Comparison of ENCODE assay signal across 9 cellular contexts in the genomic region with DNA sequence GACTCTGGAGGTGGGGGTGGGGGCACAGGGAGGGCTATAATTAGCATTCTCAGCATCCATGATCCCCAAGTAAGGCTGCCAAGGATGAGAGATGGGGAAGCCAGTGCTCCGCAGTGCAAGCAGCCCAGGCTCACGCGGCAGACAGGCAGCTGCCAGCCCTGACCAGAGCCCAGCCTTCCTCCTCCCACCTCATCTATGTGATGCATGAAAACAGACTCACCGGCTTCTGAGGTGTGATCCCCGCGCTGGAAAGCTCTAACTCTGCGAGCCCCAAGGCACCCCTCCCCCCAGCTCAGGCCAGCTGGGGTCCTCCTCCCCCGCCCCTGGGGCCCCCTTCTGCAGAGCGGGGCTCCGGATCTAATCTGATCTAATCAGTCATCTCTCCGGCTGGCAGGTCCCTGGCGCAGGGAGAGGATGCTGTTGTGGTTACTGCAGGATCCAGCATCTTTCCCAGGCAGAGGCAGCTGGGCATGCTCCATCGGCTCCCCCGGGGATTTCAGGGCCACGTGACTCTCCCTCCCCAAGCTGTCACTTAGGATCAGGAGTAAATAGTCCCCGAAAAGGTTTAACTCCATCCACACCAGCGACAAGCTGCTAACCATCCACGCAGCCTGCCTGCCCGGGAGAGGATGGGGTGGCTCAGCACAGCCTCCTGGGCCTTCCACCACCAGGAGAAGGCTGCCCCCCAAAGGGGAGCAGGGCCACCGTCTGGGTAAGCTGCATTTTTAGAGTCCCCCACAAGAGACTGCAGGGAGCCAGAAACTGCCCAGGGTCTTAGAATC. TPM values are rescaled to one million over a fixed set of nuclear protein-coding genes. Genes with fewer than 3 reads are reported as not detected.
A peak's percentile ranks its signal among the peaks of the same experiment; 100 is the strongest.
DNase-seq lines count a peak whose midpoint lies in the region; TF ChIP-seq lines count a peak whose summit lies in the region.
"Had no signal": no experiment of that assay in that cellular context is flagged by ENCODE, and none has a peak within 500 bp of the region (broad histone marks: within the 10 kb centered on the region; RNA-seq: fewer than 3 reads in every experiment).

A gene with protein sequence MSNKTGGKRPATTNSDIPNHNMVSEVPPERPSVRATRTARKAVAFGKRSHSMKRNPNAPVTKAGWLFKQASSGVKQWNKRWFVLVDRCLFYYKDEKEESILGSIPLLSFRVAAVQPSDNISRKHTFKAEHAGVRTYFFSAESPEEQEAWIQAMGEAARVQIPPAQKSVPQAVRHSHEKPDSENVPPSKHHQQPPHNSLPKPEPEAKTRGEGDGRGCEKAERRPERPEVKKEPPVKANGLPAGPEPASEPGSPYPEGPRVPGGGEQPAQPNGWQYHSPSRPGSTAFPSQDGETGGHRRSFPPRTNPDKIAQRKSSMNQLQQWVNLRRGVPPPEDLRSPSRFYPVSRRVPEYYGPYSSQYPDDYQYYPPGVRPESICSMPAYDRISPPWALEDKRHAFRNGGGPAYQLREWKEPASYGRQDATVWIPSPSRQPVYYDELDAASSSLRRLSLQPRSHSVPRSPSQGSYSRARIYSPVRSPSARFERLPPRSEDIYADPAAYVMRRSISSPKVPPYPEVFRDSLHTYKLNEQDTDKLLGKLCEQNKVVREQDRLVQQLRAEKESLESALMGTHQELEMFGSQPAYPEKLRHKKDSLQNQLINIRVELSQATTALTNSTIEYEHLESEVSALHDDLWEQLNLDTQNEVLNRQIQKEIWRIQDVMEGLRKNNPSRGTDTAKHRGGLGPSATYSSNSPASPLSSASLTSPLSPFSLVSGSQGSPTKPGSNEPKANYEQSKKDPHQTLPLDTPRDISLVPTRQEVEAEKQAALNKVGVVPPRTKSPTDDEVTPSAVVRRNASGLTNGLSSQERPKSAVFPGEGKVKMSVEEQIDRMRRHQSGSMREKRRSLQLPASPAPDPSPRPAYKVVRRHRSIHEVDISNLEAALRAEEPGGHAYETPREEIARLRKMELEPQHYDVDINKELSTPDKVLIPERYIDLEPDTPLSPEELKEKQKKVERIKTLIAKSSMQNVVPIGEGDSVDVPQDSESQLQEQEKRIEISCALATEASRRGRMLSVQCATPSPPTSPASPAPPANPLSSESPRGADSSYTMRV (minus strand): TSS at position 456 of the 782 bp plus-strand sequence. CDS start 86,202 bp downstream, outside the sequence.

- no peak within 1 kb of the TSS for H3K4me3 Mint-ChIP-seq in T-helper 2 cell treated with Interferon-gamma antibody and Interleukin-4, amounts not matched to agents 5 μg/mL and 100 μg/mL, for 36 hours
- no peak within 1 kb of the TSS for H3K4me3 Mint-ChIP-seq in osteocyte (ENCODE audit: unreplicated experiment)
- H3K4me3 Mint-ChIP-seq in activated naive CD4-positive, alpha-beta T cell treated with anti-CD3 and anti-CD28 coated beads, Interleukin-2, amount 10 ng/mL, durations not matched to agents 7 days and 5 days: no peak within 1 kb of the TSS

- peak; percentile 14 for DNase-seq in T-helper 2 cell treated with Interferon-gamma antibody and Interleukin-4, amounts not matched to agents 5 μg/mL and 100 μg/mL, for 36 hours (ENCODE audit: low spot score)
- DNase-seq in T-helper 2 cell (no peak), SJSA1 (ENCODE audit: low read depth in 1 of 2, low spot score in 2 of 2) (peak; percentile 50 to 60), fibroblast of villous mesenchyme (ENCODE audit: low read depth) (peak; percentile 60), osteocyte (ENCODE audit: extremely low spot score, unreplicated experiment) (no peak), cortex of kidney (lab: John Stamatoyannopoulos, UW) (no peak), KG1 (lab: John Stamatoyannopoulos, UW) (no peak)
- no peak for DNase-seq in activated naive CD4-positive, alpha-beta T cell treated with anti-CD3 and anti-CD28 coated beads, Interleukin-2, amount 10 ng/mL, durations not matched to agents 7 days and 5 days
- DNase-seq: CD4-positive, CD25-positive, alpha-beta regulatory T cell had no signal

- peaks cover 9% of the 10 kb centered on the region for H3K4me1 Mint-ChIP-seq in T-helper 2 cell treated with Interferon-gamma antibody and Interleukin-4, amounts not matched to agents 5 μg/mL and 100 μg/mL, for 36 hours (ENCODE audit: low read depth)
- H3K4me1 Mint-ChIP-seq in osteocyte (ENCODE audit: unreplicated experiment): peaks cover 9% of the 10 kb centered on the region
- peaks cover 10% of the 10 kb centered on the region for H3K4me1 Mint-ChIP-seq in activated naive CD4-positive, alpha-beta T cell treated with anti-CD3 and anti-CD28 coated beads, Interleukin-2, amount 10 ng/mL, durations not matched to agents 7 days and 5 days

- H3K27ac Mint-ChIP-seq in T-helper 2 cell treated with Interferon-gamma antibody and Interleukin-4, amounts not matched to agents 5 μg/mL and 100 μg/mL, for 36 hours: no peak within 1 kb of the TSS
- no peak within 1 kb of the TSS for H3K27ac Mint-ChIP-seq in osteocyte (ENCODE audit: unreplicated experiment)
- H3K27ac Mint-ChIP-seq in activated naive CD4-positive, alpha-beta T cell treated with anti-CD3 and anti-CD28 coated beads, Interleukin-2, amount 10 ng/mL, durations not matched to agents 7 days and 5 days: no peak within 1 kb of the TSS

- H3K9me3 Mint-ChIP-seq in T-helper 2 cell treated with Interferon-gamma antibody and Interleukin-4, amounts not matched to agents 5 μg/mL and 100 μg/mL, for 36 hours: no peaks in the 10 kb centered on the region
- H3K9me3 Mint-ChIP-seq in osteocyte (ENCODE audit: unreplicated experiment): no peaks in the 10 kb centered on the region
- no peaks in the 10 kb centered on the region for H3K9me3 Mint-ChIP-seq in activated naive CD4-positive, alpha-beta T cell treated with anti-CD3 and anti-CD28 coated beads, Interleukin-2, amount 10 ng/mL, durations not matched to agents 7 days and 5 days

- H3K36me3 Mint-ChIP-seq in T-helper 2 cell treated with Interferon-gamma antibody and Interleukin-4, amounts not matched to agents 5 μg/mL and 100 μg/mL, for 36 hours (ENCODE audit: low read depth): no peaks in the 10 kb centered on the region
- H3K36me3 Mint-ChIP-seq in osteocyte (ENCODE audit: unreplicated experiment): no peaks in the 10 kb centered on the region
- H3K36me3 Mint-ChIP-seq in activated naive CD4-positive, alpha-beta T cell treated with anti-CD3 and anti-CD28 coated beads, Interleukin-2, amount 10 ng/mL, durations not matched to agents 7 days and 5 days: no peaks in the 10 kb centered on the region
- H3K36me3 Mint-ChIP-seq: CD4-positive, CD25-positive, alpha-beta regulatory T cell had no signal

- no peaks in the 10 kb centered on the region for H3K36me3 ChIP-seq in SJSA1

- peak; percentile 57 for TF ChIP-seq CTCF in fibroblast of villous mesenchyme (IDR thresholded peaks at IDR 0.05; ENCODE audit: insufficient read depth, low read depth, low read length)
- TF ChIP-seq CTCF in osteocyte (IDR thresholded peaks at IDR 0.05): peak; percentile 37

- H3K4me3 ChIP-seq in SJSA1 (no peak within 1 kb of the TSS), fibroblast of villous mesenchyme (ENCODE audit: low read depth, low read length) (no peak within 1 kb of the TSS)

- H3K4me1 ChIP-seq in SJSA1 (replicated peaks): peaks cover 16% of the 10 kb centered on the region

- CTCF ChIA-PET in activated naive CD4-positive, alpha-beta T cell treated with anti-CD3 and anti-CD28 coated beads, Interleukin-2, amount 10 ng/mL, durations not matched to agents 7 days and 5 days (lab: Charles Lee): interaction anchor here (1.3 to 1.6 kb wide), 2 partner anchors 12 to 18 kb away, joined by 3 read pairs; no protein-coding TSS in a partner anchor

- H3K27me3 ChIP-seq in SJSA1 (replicated peaks): no peaks in the 10 kb centered on the region

- no peaks in the 10 kb centered on the region for H3K9me3 ChIP-seq in SJSA1 (replicated peaks)

- no peaks in the 10 kb centered on the region for H3K27me3 Mint-ChIP-seq in T-helper 2 cell treated with Interferon-gamma antibody and Interleukin-4, amounts not matched to agents 5 μg/mL and 100 μg/mL, for 36 hours (ENCODE audit: low read depth)
- peaks cover 24% of the 10 kb centered on the region for H3K27me3 Mint-ChIP-seq in osteocyte (ENCODE audit: unreplicated experiment)
- peaks cover 66% of the 10 kb centered on the region for H3K27me3 Mint-ChIP-seq in activated naive CD4-positive, alpha-beta T cell treated with anti-CD3 and anti-CD28 coated beads, Interleukin-2, amount 10 ng/mL, durations not matched to agents 7 days and 5 days

- H3K27ac ChIP-seq in SJSA1: no peak within 1 kb of the TSS

RNA-seq across cellular contexts. Expression of the gene that starts here (rescaled TPM):
- 0.16 and 0.76 TPM in 2 replicates for total RNA-seq in SJSA1 (2014; rRNA removed; shearing (Covaris generic))
- 2.9 and 3.9 TPM in 2 replicates for total RNA-seq in fibroblast of villous mesenchyme
- total RNA-seq in osteocyte: 0.24 and 0.26 TPM in 2 replicates

Comparison
In these comparisons a context has a peak if more than half of its experiments do, and no peak if none do; other contexts are left out.
1. DNase-seq: peak in T-helper 2 cell treated with Interferon-gamma antibody and Interleukin-4, amounts not matched to agents 5 μg/mL and 100 μg/mL, for 36 hours (single experiment) and fibroblast of villous mesenchyme (single experiment); none in T-helper 2 cell (0 of 5), osteocyte (single experiment), cortex of kidney (single experiment), KG1 (single experiment) and activated naive CD4-positive, alpha-beta T cell treated with anti-CD3 and anti-CD28 coated beads, Interleukin-2, amount 10 ng/mL, durations not matched to agents 7 days and 5 days (single experiment).
2. Peak in DNase-seq in SJSA1; RNA of the gene not detected or under 1 TPM.